In the genomic region with DNA sequence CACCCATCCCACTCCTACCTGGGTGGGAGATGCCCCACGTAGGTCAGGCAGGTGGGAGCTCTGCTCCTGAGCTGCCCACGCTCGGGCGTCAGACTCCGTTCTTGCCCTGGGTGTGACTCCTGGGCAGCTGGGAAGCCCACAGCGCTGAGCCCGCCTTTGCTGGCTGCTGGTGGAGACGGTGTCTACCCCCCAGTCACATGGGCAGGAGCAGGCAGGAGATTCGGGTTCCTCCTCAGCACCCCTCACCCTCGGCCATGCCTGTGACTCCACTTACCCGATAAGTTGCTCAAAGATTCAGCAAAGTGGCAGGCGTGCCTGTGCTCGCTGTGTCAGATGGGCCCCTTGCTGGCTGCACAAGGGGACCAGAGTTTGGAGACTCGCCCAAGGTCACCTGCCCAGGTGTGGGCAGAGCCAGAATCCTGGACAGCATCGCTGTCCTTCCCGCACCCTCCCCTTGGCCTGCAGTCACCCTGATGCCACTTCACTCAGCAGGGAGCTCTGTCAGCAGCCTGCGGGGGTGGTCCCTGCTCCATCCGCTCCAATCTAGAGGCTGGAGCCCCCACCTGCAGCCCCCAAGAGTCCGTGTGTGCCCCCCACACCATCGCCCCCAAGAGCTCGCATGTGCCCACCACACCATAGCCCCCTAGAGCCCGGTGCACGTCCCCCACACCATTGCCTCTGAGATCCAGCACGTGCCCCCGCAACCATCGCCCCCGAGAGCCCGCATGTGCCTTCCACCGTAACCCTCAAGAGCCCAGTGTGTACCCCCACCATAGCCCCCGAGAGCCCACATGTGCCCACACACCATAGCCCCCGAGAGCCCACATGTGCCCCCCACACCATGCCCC, we compare ENCODE assay signal across 23 cellular contexts. TPM values are rescaled to one million over a fixed set of nuclear protein-coding genes. Genes with fewer than 3 reads are reported as not detected.
"Had no signal": no experiment of that assay in that cellular context is flagged by ENCODE, and none has a peak within 500 bp of the region (broad histone marks: within the 10 kb centered on the region; RNA-seq: fewer than 3 reads in every experiment).

No MANE protein-coding gene starts in this region.

- H3K36me3 Mint-ChIP-seq: activated naive CD8-positive, alpha-beta T cell treated with anti-CD3 and anti-CD28 coated beads, Interleukin-2, amount 10 ng/mL, durations not matched to agents 7 days and 5 days; immature natural killer cell; naive B cell; T-cell had no signal

- H3K4me1 ChIP-seq: right lobe of liver, vagina had no signal

- H3K4me3 ChIP-seq: right lobe of liver, SK-N-MC, vagina had no signal

- H3K9me3 ChIP-seq: neutrophil, right lobe of liver, vagina had no signal

- DNase-seq: activated CD4-positive, alpha-beta memory T cell treated with anti-CD3 and anti-CD28 coated beads, Interleukin-2, amount 10 ng/mL, durations not matched to agents 7 days and 5 days; activated CD4-positive, alpha-beta T cell treated with anti-CD3 and anti-CD28 coated beads for 4 hours; activated naive CD4-positive, alpha-beta T cell; activated naive CD8-positive, alpha-beta T cell treated with anti-CD3 and anti-CD28 coated beads, Interleukin-2, amount 10 ng/mL, durations not matched to agents 7 days and 5 days; anterior cingulate cortex; effector memory CD4-positive, alpha-beta T cell; foreskin melanocyte; immature natural killer cell; left cardiac atrium; naive B cell; stimulated activated CD4-positive, alpha-beta T cell treated with anti-CD3 and anti-CD28 coated beads, Interleukin-1b, Interleukin-23, amount 100 ng/mL, for 48 hours; T1000 had no signal

- H3K36me3 ChIP-seq: neutrophil, right lobe of liver, vagina had no signal

- H3K27me3 ChIP-seq: neutrophil, right lobe of liver, vagina had no signal

- H3K27ac ChIP-seq: neutrophil, right lobe of liver, SK-N-MC, vagina, VCaP had no signal

- H3K4me3 Mint-ChIP-seq: activated CD4-positive, alpha-beta memory T cell treated with anti-CD3 and anti-CD28 coated beads, Interleukin-2, amount 10 ng/mL, durations not matched to agents 7 days and 5 days; activated naive CD8-positive, alpha-beta T cell treated with anti-CD3 and anti-CD28 coated beads, Interleukin-2, amount 10 ng/mL, durations not matched to agents 7 days and 5 days; dendritic cell treated with granulocyte-macrophage colony-stimulating factor and Interleukin-4, amounts not matched to agents 40 ng/mL and 50 ng/mL, for 4 days; immature natural killer cell; naive B cell; T-cell had no signal

- H3K4me1 Mint-ChIP-seq: immature natural killer cell, T-cell had no signal

- ATAC-seq: left cardiac atrium, right lobe of liver, T-cell had no signal

- H3K9me3 Mint-ChIP-seq: activated CD4-positive, alpha-beta memory T cell treated with anti-CD3 and anti-CD28 coated beads, Interleukin-2, amount 10 ng/mL, durations not matched to agents 7 days and 5 days; activated naive CD8-positive, alpha-beta T cell treated with anti-CD3 and anti-CD28 coated beads, Interleukin-2, amount 10 ng/mL, durations not matched to agents 7 days and 5 days; dendritic cell treated with granulocyte-macrophage colony-stimulating factor and Interleukin-4, amounts not matched to agents 40 ng/mL and 50 ng/mL, for 4 days; T-cell had no signal

- H3K27ac Mint-ChIP-seq: activated CD4-positive, alpha-beta memory T cell treated with anti-CD3 and anti-CD28 coated beads, Interleukin-2, amount 10 ng/mL, durations not matched to agents 7 days and 5 days; activated naive CD8-positive, alpha-beta T cell treated with anti-CD3 and anti-CD28 coated beads, Interleukin-2, amount 10 ng/mL, durations not matched to agents 7 days and 5 days; dendritic cell treated with granulocyte-macrophage colony-stimulating factor and Interleukin-4, amounts not matched to agents 40 ng/mL and 50 ng/mL, for 4 days; immature natural killer cell; naive B cell; progenitor cell of endocrine pancreas; T-cell had no signal

RNA-seq across cellular contexts. Expression of a gene that starts 4.2 kb away (rescaled TPM):
- total RNA-seq: activated CD4-positive, alpha-beta memory T cell treated with anti-CD3 and anti-CD28 coated beads, Interleukin-2, amount 10 ng/mL, durations not matched to agents 7 days and 5 days; activated naive CD8-positive, alpha-beta T cell treated with anti-CD3 and anti-CD28 coated beads, Interleukin-2, amount 10 ng/mL, durations not matched to agents 7 days and 5 days; fibroblast of lung; lung microvascular endothelial cell; mononuclear cell; progenitor cell of endocrine pancreas; right lobe of liver; T-cell; vagina had no signal
- polyA plus RNA-seq: fibroblast of lung, immature natural killer cell had no signal

RNA-seq across cellular contexts. Expression of a gene that starts 20.5 kb away (rescaled TPM):
- total RNA-seq: activated CD4-positive, alpha-beta memory T cell treated with anti-CD3 and anti-CD28 coated beads, Interleukin-2, amount 10 ng/mL, durations not matched to agents 7 days and 5 days; activated naive CD8-positive, alpha-beta T cell treated with anti-CD3 and anti-CD28 coated beads, Interleukin-2, amount 10 ng/mL, durations not matched to agents 7 days and 5 days; fibroblast of lung; left cardiac atrium; lung microvascular endothelial cell; mononuclear cell; progenitor cell of endocrine pancreas; right lobe of liver; T-cell; vagina had no signal
- polyA plus RNA-seq: fibroblast of lung, immature natural killer cell had no signal

RNA-seq across cellular contexts. Expression of a gene that starts 36.1 kb away (rescaled TPM):
- total RNA-seq: activated CD4-positive, alpha-beta memory T cell treated with anti-CD3 and anti-CD28 coated beads, Interleukin-2, amount 10 ng/mL, durations not matched to agents 7 days and 5 days; activated naive CD8-positive, alpha-beta T cell treated with anti-CD3 and anti-CD28 coated beads, Interleukin-2, amount 10 ng/mL, durations not matched to agents 7 days and 5 days; fibroblast of lung; left cardiac atrium; lung microvascular endothelial cell; mononuclear cell; progenitor cell of endocrine pancreas; right lobe of liver; T-cell; vagina had no signal
- polyA plus RNA-seq: fibroblast of lung, immature natural killer cell had no signal
